ENCODE assay signal across 9 cellular contexts in the genomic region with DNA sequence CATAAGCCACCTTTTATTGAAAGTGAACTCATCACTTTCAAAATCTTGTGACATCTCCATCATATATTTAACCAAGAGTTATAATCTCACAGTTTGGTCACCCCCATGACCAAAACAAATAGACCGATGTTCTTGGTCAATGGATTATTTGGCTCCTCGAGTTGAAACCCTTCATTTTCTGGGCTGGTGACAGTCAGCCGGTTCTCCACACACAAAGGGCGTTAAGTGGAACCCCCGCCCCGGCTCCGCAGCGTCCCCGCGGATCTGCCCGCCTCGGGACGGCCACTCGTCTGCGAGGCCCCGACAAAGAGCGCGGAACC. TPM values are rescaled to one million over a fixed set of nuclear protein-coding genes. Genes with fewer than 3 reads are reported as not detected.
DNase-seq lines count a peak whose midpoint lies in the region; ATAC-seq and TF ChIP-seq lines count a peak whose summit lies in the region.
"Had no signal": no experiment of that assay in that cellular context is flagged by ENCODE, and none has a peak within 500 bp of the region (broad histone marks: within the 10 kb centered on the region; RNA-seq: fewer than 3 reads in every experiment).

No MANE protein-coding gene starts in this region.

- no peak for TF ChIP-seq CTCF in MCF 10A (IDR thresholded peaks at IDR 0.05; ENCODE audit: unreplicated experiment)

- CTCF ChIA-PET in MCF 10A (lab: Yijun Ruan, JAX), result interaction anchor here (1.2 kb wide), 1 partner anchor 9 kb away, joined by 4 read pairs; no protein-coding TSS in a partner anchor

- POLR2A ChIA-PET in MCF 10A (lab: Yijun Ruan, JAX), result interaction anchor here (1.0 to 1.4 kb wide), 3 partner anchors 10 to 438 kb away, joined by 5 to 26 read pairs (median 5); no protein-coding TSS in a partner anchor

- peak; percentile 28 for DNase-seq in stimulated activated CD4-positive, alpha-beta T cell treated with anti-CD3 and anti-CD28 coated beads, Interleukin-4, amount 100 ng/mL, for 24 hours
- no peak for DNase-seq in stimulated activated CD4-positive, alpha-beta T cell treated with anti-CD3 and anti-CD28 coated beads, Interleukin-2, amount 100 ng/mL, for 48 hours
- no peak for DNase-seq in MCF 10A (ENCODE audit: unreplicated experiment)
- DNase-seq in cerebellar nuclear complex (lab: John Stamatoyannopoulos, UW), result no peak
- DNase-seq in DMS79 treated with DMSO at 0.1 percent for 48 hours (lab: John Stamatoyannopoulos, UW), result no peak
- DNase-seq in effector CD4-positive, alpha-beta T cell, result no peak
- DNase-seq: SIG-M5 had no signal

- ATAC-seq in HG03025 (IDR thresholded peaks at IDR 0.05; ENCODE audit: low FRiP score, unreplicated experiment), result no peak

- peak overlapping the region; percentile 63 for H3K4me3 ChIP-seq in mononuclear cell (ENCODE audit: low read length)

- BruUV-seq in MCF 10A (replicated peaks; lab: Mats Ljungman, UMichigan), result no TSS peak

- peaks cover 5% of the 10 kb centered on the region for H3K36me3 Mint-ChIP-seq in MCF 10A (ENCODE audit: insufficient read depth, unreplicated experiment)

- H3K27ac Mint-ChIP-seq in MCF 10A (ENCODE audit: low read depth, unreplicated experiment), result peak overlapping the region; percentile 21

- peaks cover 5% of the 10 kb centered on the region for H3K27me3 Mint-ChIP-seq in MCF 10A (ENCODE audit: insufficient read depth, unreplicated experiment)

- H3K9me3 Mint-ChIP-seq in MCF 10A (ENCODE audit: unreplicated experiment), result no peaks in the 10 kb centered on the region

- peak overlapping the region; percentile 77 for H3K4me3 Mint-ChIP-seq in MCF 10A (ENCODE audit: unreplicated experiment)

- intact Hi-C loops in MCF 10A (cut with micrococcal nuclease), result no loop called here

- peaks cover 34% of the 10 kb centered on the region for H3K4me1 Mint-ChIP-seq in MCF 10A (ENCODE audit: insufficient read depth, unreplicated experiment)

- H3K9me3 ChIP-seq in mononuclear cell (ENCODE audit: low read depth, low read length), result no peaks in the 10 kb centered on the region

- no peaks in the 10 kb centered on the region for H3K27me3 ChIP-seq in mononuclear cell (ENCODE audit: insufficient read depth, low read length)

- peaks cover 39% of the 10 kb centered on the region for H3K4me1 ChIP-seq in mononuclear cell (ENCODE audit: insufficient read depth, low read length)

RNA-seq across cellular contexts. Expression of a gene that starts 0.8 kb away (rescaled TPM):
- total RNA-seq in MCF 10A (2022) (96.6 and 96.8 TPM in 2 replicates), mononuclear cell (39.9 TPM)
